ENCODE assay signal across 25 cellular contexts in the genomic region with DNA sequence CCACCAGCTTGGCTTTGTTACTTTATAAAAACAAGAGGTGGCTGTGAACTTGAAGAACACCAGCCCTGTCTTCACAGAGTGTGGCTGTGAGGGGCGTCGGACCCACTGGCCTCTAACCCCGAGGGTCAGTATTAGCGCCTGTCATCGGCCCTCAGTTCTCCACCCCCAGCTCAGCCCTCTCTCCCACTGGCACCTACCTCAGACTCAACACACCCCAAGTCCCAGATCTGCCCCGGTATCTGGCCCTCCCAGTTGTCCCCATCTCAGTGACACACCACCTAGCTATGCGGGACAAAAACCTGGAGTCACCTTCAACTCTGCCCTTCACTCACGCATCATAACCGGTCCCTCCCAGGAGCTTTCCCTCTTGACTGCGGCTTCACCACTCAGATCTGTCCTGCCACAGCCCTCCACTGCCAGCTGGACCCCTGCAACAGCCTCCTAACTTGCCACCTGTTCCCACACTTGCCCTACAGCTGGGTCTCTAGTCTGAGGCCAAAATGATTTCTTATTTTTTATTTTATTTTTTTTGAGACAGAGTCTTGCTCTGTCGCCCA. TPM values are rescaled to one million over a fixed set of nuclear protein-coding genes. Genes with fewer than 3 reads are reported as not detected.
DNase-seq lines count a peak whose midpoint lies in the region; ATAC-seq and TF ChIP-seq lines count a peak whose summit lies in the region.
"Had no signal": no experiment of that assay in that cellular context is flagged by ENCODE, and none has a peak within 500 bp of the region (broad histone marks: within the 10 kb centered on the region; RNA-seq: fewer than 3 reads in every experiment).

No MANE protein-coding gene starts in this region.

- H3K4me3 ChIP-seq in lower lobe of right lung (no peak overlapping the region), spleen (no peak overlapping the region)
- H3K4me3 ChIP-seq: GM23338, HAP-1, K562 had no signal

- H3K36me3 Mint-ChIP-seq in activated naive CD4-positive, alpha-beta T cell treated with anti-CD3 and anti-CD28 coated beads, Interleukin-2, amount 10 ng/mL, durations not matched to agents 7 days and 5 days: peaks cover 2% of the 10 kb centered on the region
- H3K36me3 Mint-ChIP-seq in chondrocyte (ENCODE audit: low read depth): peaks cover 40% of the 10 kb centered on the region

- WGBS in spleen, 5 donors: 93 to 95% (median 95%) methylated on average over 11 of the region's 11 CpGs

- no peaks in the 10 kb centered on the region for H3K27me3 Mint-ChIP-seq in activated naive CD4-positive, alpha-beta T cell treated with anti-CD3 and anti-CD28 coated beads, Interleukin-2, amount 10 ng/mL, durations not matched to agents 7 days and 5 days
- no peaks in the 10 kb centered on the region for H3K27me3 Mint-ChIP-seq in chondrocyte (ENCODE audit: low read depth)
- H3K27me3 Mint-ChIP-seq: CD4-positive, CD25-positive, alpha-beta regulatory T cell had no signal

- no peak for TF ChIP-seq CTCF in chondrocyte (IDR thresholded peaks at IDR 0.05)
- no peak for TF ChIP-seq CTCF in lower lobe of right lung (IDR thresholded peaks at IDR 0.05)
- TF ChIP-seq CTCF in spleen (IDR thresholded peaks at IDR 0.05 in 8 of 11, conservative IDR thresholded peaks at IDR 0.05 in 3 of 11): no peak

- intact Hi-C loops in lower lobe of right lung (cut with DNase I): no loop called here
- intact Hi-C loops in spleen (cut with DNase I; ENCODE audit: low total_unique reads): no loop called here

- H3K27me3 ChIP-seq in lower lobe of right lung (ENCODE audit: low read depth) (no peaks in the 10 kb centered on the region), spleen (replicated peaks in 1 of 7) (no peaks in the 10 kb centered on the region)

- TF ChIP-seq POLR2A in spleen (IDR thresholded peaks at IDR 0.05): no peak

- peaks cover 4% of the 10 kb centered on the region for H3K4me1 Mint-ChIP-seq in activated naive CD4-positive, alpha-beta T cell treated with anti-CD3 and anti-CD28 coated beads, Interleukin-2, amount 10 ng/mL, durations not matched to agents 7 days and 5 days
- H3K4me1 Mint-ChIP-seq in chondrocyte (ENCODE audit: low read depth): no peaks in the 10 kb centered on the region
- H3K4me1 Mint-ChIP-seq: CD4-positive, CD25-positive, alpha-beta regulatory T cell; GM23338 had no signal

- H3K36me3 ChIP-seq in lower lobe of right lung (peaks cover 19% of the 10 kb centered on the region), spleen (peaks cover 0 to 79% (median 16%) of the 10 kb centered on the region in 6 donors)

- H3K4me3 Mint-ChIP-seq in activated naive CD4-positive, alpha-beta T cell treated with anti-CD3 and anti-CD28 coated beads, Interleukin-2, amount 10 ng/mL, durations not matched to agents 7 days and 5 days: no peak overlapping the region
- H3K4me3 Mint-ChIP-seq in chondrocyte (ENCODE audit: unreplicated experiment): no peak overlapping the region
- H3K4me3 Mint-ChIP-seq: CD4-positive, CD25-positive, alpha-beta regulatory T cell; GM23338; HFFc6 had no signal

- H3K9me3 ChIP-seq in lower lobe of right lung (no peaks in the 10 kb centered on the region), spleen (peaks cover 0 to 21% (median 9%) of the 10 kb centered on the region in 8 donors)
- H3K9me3 ChIP-seq: HAP-1, SK-N-SH had no signal

- CTCF ChIA-PET in activated naive CD4-positive, alpha-beta T cell treated with anti-CD3 and anti-CD28 coated beads, Interleukin-2, amount 10 ng/mL, durations not matched to agents 7 days and 5 days (lab: Charles Lee): interaction anchor here (1.2 kb wide), 1 partner anchor 9 kb away, joined by 3 read pairs; no protein-coding TSS in a partner anchor

- no peak overlapping the region for H3K27ac ChIP-seq in lower lobe of right lung
- H3K27ac ChIP-seq in spleen: no peak overlapping the region
- H3K27ac ChIP-seq: RWPE1 had no signal

- no peak for ATAC-seq in lower lobe of right lung
- ATAC-seq: GM23338, HepG2, K562 had no signal

- H3K27ac Mint-ChIP-seq in activated naive CD4-positive, alpha-beta T cell treated with anti-CD3 and anti-CD28 coated beads, Interleukin-2, amount 10 ng/mL, durations not matched to agents 7 days and 5 days: peak overlapping the region; percentile 52
- H3K27ac Mint-ChIP-seq in chondrocyte (ENCODE audit: unreplicated experiment): no peak overlapping the region
- H3K27ac Mint-ChIP-seq: GM23338, HFFc6 had no signal

- H3K4me1 ChIP-seq in lower lobe of right lung (no peaks in the 10 kb centered on the region), spleen (peaks cover 0 to 6% (median 0%) of the 10 kb centered on the region in 6 donors)
- H3K4me1 ChIP-seq: HAP-1 had no signal

- DNase-seq in activated naive CD4-positive, alpha-beta T cell treated with anti-CD3 and anti-CD28 coated beads, Interleukin-2, amount 10 ng/mL, durations not matched to agents 7 days and 5 days: no peak
- no peak for DNase-seq in activated naive CD4-positive, alpha-beta T cell treated with Interleukin-2 at 50 U/mL for 16 hours
- peak; percentile 59 for DNase-seq in chondrocyte (ENCODE audit: low spot score)
- peak; percentile 17 for DNase-seq in lower lobe of right lung
- DNase-seq in spleen: peak; percentile 22
- no peak for DNase-seq in iPS-NIHi11 (ENCODE audit: low spot score)
- DNase-seq in NCI-H2227 (lab: John Stamatoyannopoulos, UW; ENCODE audit: unreplicated experiment): no peak
- DNase-seq in DMS153 treated with DMSO at 0.1 percent for 48 hours (lab: John Stamatoyannopoulos, UW; ENCODE audit: unreplicated experiment): no peak
- DNase-seq: CD4-positive, CD25-positive, alpha-beta regulatory T cell; DMS53; HFFc6; Kasumi-1; MV-4-11; NCI-H1105; NCI-H1436 treated with DMSO at 0.1 percent for 48 hours; NCI-H1930; NCI-H446 treated with DMSO at 0.1 percent for 48 hours; NCI-H526 treated with DMSO at 0.1 percent for 48 hours; SHP77 treated with DMSO at 0.1 percent for 48 hours; SK-N-SH had no signal

- peaks cover 2% of the 10 kb centered on the region for H3K9me3 Mint-ChIP-seq in activated naive CD4-positive, alpha-beta T cell treated with anti-CD3 and anti-CD28 coated beads, Interleukin-2, amount 10 ng/mL, durations not matched to agents 7 days and 5 days
- H3K9me3 Mint-ChIP-seq in chondrocyte (ENCODE audit: low read depth): peaks cover 18% of the 10 kb centered on the region

RNA-seq across cellular contexts. Expression of a gene that starts 45.4 kb away (rescaled TPM):
- total RNA-seq in chondrocyte: 55.6 to 68.7 TPM (median 62.0 TPM) in 3 replicates
- 94.0 TPM for total RNA-seq in lower lobe of right lung
- total RNA-seq in spleen: 10 to 100 TPM; 54.8 to 98.3 (median 70.7) TPM
- 10 to 100 TPM; 38.4 to 72.2 (median 62.0) TPM for polyA plus RNA-seq in spleen

Comparison
In these comparisons a context has a peak if more than half of its experiments do, and no peak if none do; other contexts are left out.
1. DNase-seq: peak in chondrocyte (single experiment), lower lobe of right lung (single experiment) and spleen (single experiment); none in activated naive CD4-positive, alpha-beta T cell treated with anti-CD3 and anti-CD28 coated beads, Interleukin-2, amount 10 ng/mL, durations not matched to agents 7 days and 5 days (single experiment), activated naive CD4-positive, alpha-beta T cell treated with Interleukin-2 at 50 U/mL for 16 hours (single experiment), iPS-NIHi11 (single experiment), NCI-H2227 (single experiment) and DMS153 treated with DMSO at 0.1 percent for 48 hours (single experiment).